ENCODE assay signal across 8 cellular contexts in the genomic region with DNA sequence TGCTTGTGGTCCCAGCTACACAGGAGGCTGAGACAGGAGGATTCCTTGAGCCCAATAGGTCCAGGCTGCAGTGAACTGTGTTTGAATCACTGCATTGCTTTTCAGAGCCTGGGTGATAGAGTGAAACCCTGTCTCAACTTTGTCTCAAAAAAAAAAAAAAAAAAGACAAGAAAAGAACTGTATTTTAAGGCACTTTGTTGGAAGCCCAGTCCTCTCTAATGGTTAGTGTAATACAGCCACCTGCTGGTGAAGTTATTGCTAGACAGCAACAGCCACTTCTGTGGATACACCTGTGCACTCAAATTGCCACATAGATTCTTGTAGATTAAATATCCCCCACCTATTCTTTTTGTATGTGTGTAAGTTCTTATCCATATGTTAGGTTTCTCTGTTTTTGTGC. TPM values are rescaled to one million over a fixed set of nuclear protein-coding genes. Genes with fewer than 3 reads are reported as not detected.
A peak's percentile ranks its signal among the peaks of the same experiment; 100 is the strongest.
DNase-seq lines count a peak whose midpoint lies in the region; ATAC-seq and TF ChIP-seq lines count a peak whose summit lies in the region.
"Had no signal": no experiment of that assay in that cellular context is flagged by ENCODE, and none has a peak within 500 bp of the region (broad histone marks: within the 10 kb centered on the region; RNA-seq: fewer than 3 reads in every experiment).

No MANE protein-coding gene starts in this region.

- DNase-seq in Caco-2 (peak; percentile 51 to 63), NCI-H748 treated with DMSO at 0.1 percent for 48 hours (lab: John Stamatoyannopoulos, UW) (peak; percentile 6), endodermal cell (no peak), nephron progenitor cell (peak; percentile 18)
- DNase-seq in stimulated activated CD4-positive, alpha-beta T cell treated with anti-CD3 and anti-CD28 coated beads, Interleukin-12 subunit alpha, Interleukin-12 subunit beta, amount 100 ng/mL, for 4 hours = no peak

- no peaks in the 10 kb centered on the region for H3K36me3 Mint-ChIP-seq in Caco-2 (ENCODE audit: insufficient read depth, unreplicated experiment)
- no peaks in the 10 kb centered on the region for H3K36me3 Mint-ChIP-seq in endodermal cell (ENCODE audit: low read depth)
- no peaks in the 10 kb centered on the region for H3K36me3 Mint-ChIP-seq in nephron progenitor cell (ENCODE audit: low read depth)

- POLR2A ChIA-PET in Caco-2 (lab: Charles Lee) = no interaction called here

- peaks cover 16% of the 10 kb centered on the region for H3K4me1 Mint-ChIP-seq in Caco-2 (ENCODE audit: low read depth, unreplicated experiment)
- peaks cover 23% of the 10 kb centered on the region for H3K4me1 Mint-ChIP-seq in endodermal cell
- peaks cover 5% of the 10 kb centered on the region for H3K4me1 Mint-ChIP-seq in nephron progenitor cell

- ATAC-seq in GM18502 (IDR thresholded peaks at IDR 0.05; ENCODE audit: poor library complexity, unreplicated experiment) (peak; percentile 48), HG02885 (IDR thresholded peaks at IDR 0.05; ENCODE audit: poor library complexity, unreplicated experiment) (peak; percentile 52)

- no peak overlapping the region for H3K27ac ChIP-seq in endodermal cell (ENCODE audit: low read depth, low read length)

- no peak overlapping the region for H3K9ac ChIP-seq in endodermal cell (ENCODE audit: extremely low read depth, low read length, poor library complexity, severe bottlenecking)

- H3K9me3 ChIP-seq in Caco-2 (no peaks in the 10 kb centered on the region), endodermal cell (ENCODE audit: control insufficient read depth, low read length) (no peaks in the 10 kb centered on the region)

- no TSS peak for BruUV-seq in Caco-2 (replicated peaks; lab: Mats Ljungman, UMichigan)

- intact Hi-C loops in Caco-2 (cut with micrococcal nuclease; ENCODE audit: unreplicated experiment) = loop anchor here (1.0 to 10.0 kb wide), 5 partner anchors 63 to 295 kb away; no protein-coding TSS in a partner anchor

- H3K27ac Mint-ChIP-seq in Caco-2 (ENCODE audit: unreplicated experiment) (no peak overlapping the region), endodermal cell (no peak overlapping the region), nephron progenitor cell (no peak overlapping the region)

- H3K27me3 ChIP-seq in Caco-2 (replicated peaks; ENCODE audit: control insufficient read depth, insufficient read depth, low read length) (no peaks in the 10 kb centered on the region), endodermal cell (ENCODE audit: control insufficient read depth, insufficient read depth, low read length, poor library complexity, severe bottlenecking) (peaks cover 11% of the 10 kb centered on the region)

- H3K9me3 Mint-ChIP-seq in Caco-2 (ENCODE audit: unreplicated experiment) = no peaks in the 10 kb centered on the region
- no peaks in the 10 kb centered on the region for H3K9me3 Mint-ChIP-seq in endodermal cell
- no peaks in the 10 kb centered on the region for H3K9me3 Mint-ChIP-seq in nephron progenitor cell

- peaks cover 13% of the 10 kb centered on the region for H3K4me1 ChIP-seq in Caco-2
- H3K4me1 ChIP-seq in endodermal cell (ENCODE audit: control insufficient read depth, insufficient read depth, low read length) = peaks cover 9% of the 10 kb centered on the region

- no peak overlapping the region for H3K4me3 ChIP-seq in Caco-2 (ENCODE audit: low read depth, low read length)
- no peak overlapping the region for H3K4me3 ChIP-seq in endodermal cell (ENCODE audit: low read length)

- CTCF ChIA-PET in Caco-2 (lab: Charles Lee) = interaction anchor here (0.6 to 10.8 kb wide), 7 partner anchors 13 to 282 kb away, joined by 3 to 251 read pairs (median 5); a partner anchor contains a TSS

- no peaks in the 10 kb centered on the region for H3K36me3 ChIP-seq in Caco-2 (ENCODE audit: control insufficient read depth, insufficient read depth, low read length)
- H3K36me3 ChIP-seq in endodermal cell (ENCODE audit: control insufficient read depth, insufficient read depth, low read length) = no peaks in the 10 kb centered on the region

- H3K4me3 Mint-ChIP-seq in Caco-2 (ENCODE audit: unreplicated experiment) (no peak overlapping the region), endodermal cell (no peak overlapping the region), nephron progenitor cell (no peak overlapping the region)

- peak; percentile 59 to 75 for TF ChIP-seq CTCF in Caco-2 (IDR thresholded peaks at IDR 0.05; ENCODE audit: insufficient read depth in 1 of 2, low read depth in 1 of 2, low read length in 1 of 2, severe bottlenecking in 1 of 2, unreplicated experiment in 1 of 2)
- TF ChIP-seq CTCF in endodermal cell (conservative IDR thresholded peaks at IDR 0.05) = peak; percentile 83
- peak; percentile 57 for TF ChIP-seq CTCF in nephron progenitor cell (IDR thresholded peaks at IDR 0.05)

- H3K27me3 Mint-ChIP-seq in Caco-2 (ENCODE audit: insufficient read depth, unreplicated experiment) (no peaks in the 10 kb centered on the region), endodermal cell (ENCODE audit: insufficient read depth) (peaks cover 20% of the 10 kb centered on the region), nephron progenitor cell (ENCODE audit: low read depth, poor library complexity) (peaks cover 24% of the 10 kb centered on the region)

RNA-seq across cellular contexts. Expression of a gene that starts 10.1 kb away (rescaled TPM):
- 121 and 146 TPM in 2 replicates for total RNA-seq in Caco-2 (2022)
- under 1 TPM in 1 of 2 donors, not detected in 1; 0.89 TPM for total RNA-seq in endodermal cell
- 0.36 TPM for polyA plus RNA-seq in endodermal cell (2013, experiment 1 of 2)
- 0.41 TPM for polyA plus RNA-seq in endodermal cell (2013, experiment 2 of 2)
- total RNA-seq: activated CD8-positive, alpha-beta memory T cell treated with anti-CD3 and anti-CD28 coated beads for 36 hours had no signal

RNA-seq across cellular contexts. Expression of a gene that starts 32.1 kb away (rescaled TPM):
- total RNA-seq in Caco-2 (2022) = 61.7 and 71.8 TPM in 2 replicates
- 1 to 10 TPM; 3.1 to 3.7 TPM for total RNA-seq in endodermal cell
- 1.5 TPM for polyA plus RNA-seq in endodermal cell (2013, experiment 1 of 2)
- polyA plus RNA-seq in endodermal cell (2013, experiment 2 of 2) = 0.70 TPM
- total RNA-seq: activated CD8-positive, alpha-beta memory T cell treated with anti-CD3 and anti-CD28 coated beads for 36 hours had no signal

RNA-seq across cellular contexts. Expression of a gene that starts 59.8 kb away (rescaled TPM):
- total RNA-seq in Caco-2 (2022) = 29.4 and 37.1 TPM in 2 replicates
- total RNA-seq in endodermal cell = under 1 TPM in 1 of 2 donors, not detected in 1; 0.55 TPM
- 2.6 TPM for polyA plus RNA-seq in endodermal cell (2013, experiment 1 of 2)
- 0.79 TPM for polyA plus RNA-seq in endodermal cell (2013, experiment 2 of 2)
- total RNA-seq: activated CD8-positive, alpha-beta memory T cell treated with anti-CD3 and anti-CD28 coated beads for 36 hours had no signal

Comparison
In these comparisons a context has a peak if more than half of its experiments do, and no peak if none do; other contexts are left out.
1. DNase-seq: peak in Caco-2 (2 of 2), NCI-H748 treated with DMSO at 0.1 percent for 48 hours (single experiment) and nephron progenitor cell (single experiment); none in endodermal cell (single experiment) and stimulated activated CD4-positive, alpha-beta T cell treated with anti-CD3 and anti-CD28 coated beads, Interleukin-12 subunit alpha, Interleukin-12 subunit beta, amount 100 ng/mL, for 4 hours (single experiment).
2. RNA of a gene that starts 10.1 kb away (total RNA-seq): 121 to 146 TPM in Caco-2; 0.89 TPM in endodermal cell; every median in the first group is over 10 times any median in the second.
3. RNA of a gene that starts 32.1 kb away (total RNA-seq): 61.7 to 71.8 TPM in Caco-2; 3.1 to 3.7 TPM in endodermal cell; every median in the first group is over 10 times any median in the second.
4. RNA of a gene that starts 59.8 kb away (total RNA-seq): 29.4 to 37.1 TPM in Caco-2; 0.55 TPM in endodermal cell; every median in the first group is over 10 times any median in the second.
5. Peak in every context shown above with its lines, with median percentiles within 50 percentile points of each other: CTCF ChIP-seq.